In the genomic region with DNA sequence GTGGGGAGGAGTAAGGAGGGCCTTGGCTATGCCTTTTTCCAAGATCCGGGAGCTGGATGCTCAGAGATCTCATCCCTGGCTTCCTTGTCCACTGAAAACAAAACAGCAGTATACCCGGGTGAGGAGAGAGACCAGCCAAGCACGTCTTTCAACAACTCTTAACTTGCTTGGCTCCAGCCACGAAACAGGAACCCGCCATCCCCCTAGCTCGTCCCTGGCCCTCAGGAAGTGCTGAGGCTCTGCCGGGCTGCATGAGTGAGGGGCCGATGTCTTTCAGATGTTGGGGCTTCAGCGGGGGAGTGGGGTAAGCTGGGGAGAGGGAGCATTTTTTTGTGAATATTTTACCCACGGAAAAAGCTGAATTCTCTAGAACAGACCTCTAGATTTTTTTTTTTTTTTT, we compare ENCODE assay signal across 10 cellular contexts.
DNase-seq lines count a peak whose midpoint lies in the region; TF ChIP-seq lines count a peak whose summit lies in the region.
"Had no signal": no experiment of that assay in that cellular context is flagged by ENCODE, and none has a peak within 500 bp of the region (broad histone marks: within the 10 kb centered on the region; RNA-seq: fewer than 3 reads in every experiment).

No MANE protein-coding gene starts in this region.

- 16 to 50% (median 41%) methylated on average over 10 of the region's 10 CpGs for WGBS in stomach, 5 donors

- peak overlapping the region; percentile 45 for H3K4me2 ChIP-seq in SU-DHL-6 (ENCODE audit: low read depth, low read length, poor library complexity, severe bottlenecking)
- H3K4me2 ChIP-seq: KMS-11 had no signal

- TF ChIP-seq EP300 in stomach (IDR thresholded peaks at IDR 0.05), result no peak

- peaks cover 5% of the 10 kb centered on the region; the same call in 1 of the 2 replicates for H3K9me3 ChIP-seq in SU-DHL-6 (ENCODE audit: insufficient read depth, low read length)
- H3K9me3 ChIP-seq in left ventricle myocardium inferior (replicated peaks), result no peaks in the 10 kb centered on the region
- no peaks in the 10 kb centered on the region for H3K9me3 ChIP-seq in stomach
- H3K9me3 ChIP-seq: pancreas had no signal

- intact Hi-C loops in left ventricle myocardium inferior (cut with micrococcal nuclease) (loop anchor here (10.0 kb wide), 1 partner anchor 229 kb away; a partner anchor contains a TSS), stomach (cut with DNase I; ENCODE audit: low total_unique reads) (no loop called here)

- H3K4me3 ChIP-seq in SU-DHL-6 (ENCODE audit: insufficient read depth, low read length, poor library complexity, severe bottlenecking), result no peak overlapping the region
- H3K4me3 ChIP-seq in left ventricle myocardium inferior, result no peak overlapping the region
- H3K4me3 ChIP-seq in stomach, result no peak overlapping the region
- H3K4me3 ChIP-seq: pancreas had no signal

- peaks cover 91% of the 10 kb centered on the region for H3K4me1 ChIP-seq in left ventricle myocardium inferior
- H3K4me1 ChIP-seq in stomach, result peaks cover 0 to 64% (median 42%) of the 10 kb centered on the region in 4 donors
- H3K4me1 ChIP-seq: pancreas had no signal

- peak overlapping the region; percentile 56 for H3K27ac ChIP-seq in SU-DHL-6 (ENCODE audit: low read depth, low read length)
- H3K27ac ChIP-seq in left ventricle myocardium inferior (replicated peaks), result peak overlapping the region; percentile 83
- peak overlapping the region in 4 of 5 donors; percentile 30 to 82 (median 60) for H3K27ac ChIP-seq in stomach
- H3K27ac ChIP-seq: KMS-11, pancreas had no signal

- no peaks in the 10 kb centered on the region for H3K9me2 ChIP-seq in SU-DHL-6 (replicated peaks; ENCODE audit: insufficient read depth, low read length)

- DNase-seq in GM04504 (ENCODE audit: low read depth), result peak; percentile 64
- DNase-seq in left ventricle myocardium inferior, result no peak
- DNase-seq in stomach, result no peak
- no peak for DNase-seq in NCI-H2107 treated with DMSO at 0.1 percent for 48 hours (lab: John Stamatoyannopoulos, UW; ENCODE audit: unreplicated experiment)
- DNase-seq in OCI-M1 (lab: John Stamatoyannopoulos, UW), result no peak
- no peak for DNase-seq in central memory CD4-positive, alpha-beta T cell
- no peak for DNase-seq in hippocampal formation (lab: John Stamatoyannopoulos, UW)

- TF ChIP-seq POLR2A in stomach (IDR thresholded peaks at IDR 0.05), result no peak

- H3K36me3 ChIP-seq in SU-DHL-6 (ENCODE audit: low read length), result no peaks in the 10 kb centered on the region; the same call in 1 of the 2 replicates
- no peaks in the 10 kb centered on the region for H3K36me3 ChIP-seq in left ventricle myocardium inferior
- no peaks in the 10 kb centered on the region for H3K36me3 ChIP-seq in stomach
- H3K36me3 ChIP-seq: pancreas had no signal

- H3K9ac ChIP-seq in SU-DHL-6 (ENCODE audit: low read length), result peak overlapping the region; percentile 49
- H3K9ac ChIP-seq: KMS-11 had no signal

- no peaks in the 10 kb centered on the region for H3K79me2 ChIP-seq in SU-DHL-6 (ENCODE audit: insufficient read depth, low read length)

- H3K27me3 ChIP-seq in SU-DHL-6 (ENCODE audit: low read length) (no peaks in the 10 kb centered on the region), left ventricle myocardium inferior (ENCODE audit: low read depth) (no peaks in the 10 kb centered on the region), stomach (no peaks in the 10 kb centered on the region)
- H3K27me3 ChIP-seq: pancreas had no signal

- H2AFZ ChIP-seq in SU-DHL-6 (ENCODE audit: low read depth, low read length, severe bottlenecking), result peak overlapping the region; percentile 68

- H4K20me1 ChIP-seq in SU-DHL-6 (ENCODE audit: low read depth, low read length), result no peaks in the 10 kb centered on the region

- TF ChIP-seq CTCF in SU-DHL-6 (IDR thresholded peaks at IDR 0.05; ENCODE audit: insufficient read depth, low read length, poor library complexity, severe bottlenecking), result no peak
- no peak for TF ChIP-seq CTCF in left ventricle myocardium inferior (IDR thresholded peaks at IDR 0.05; ENCODE audit: borderline replicate concordance)
- no peak for TF ChIP-seq CTCF in stomach (IDR thresholded peaks at IDR 0.05)

- H3F3A ChIP-seq in SU-DHL-6 (ENCODE audit: insufficient read depth), result no peaks in the 10 kb centered on the region
